Comparison of ENCODE assay signal across 8 cellular contexts in genomic region chr22:49852568-49852897, GRCh38. TPM values are rescaled to one million over a fixed set of nuclear protein-coding genes. Genes with fewer than 3 reads are reported as not detected.
A peak's percentile ranks its signal among the peaks of the same experiment; 100 is the strongest.
DNase-seq lines count a peak whose midpoint lies in the region; ATAC-seq and TF ChIP-seq lines count a peak whose summit lies in the region.
"Not testable (repeated sequence)": the region's sequence is repeated elsewhere in the genome, so short reads cannot be mapped to it uniquely, and the experiment has no call there.

No MANE protein-coding gene starts in this region.

- H3K56ac ChIP-seq in mesendoderm (ENCODE audit: low read length), result peak overlapping the region; percentile 95

- peaks cover 25% of the 10 kb centered on the region for H3K36me3 ChIP-seq in DOHH2 (ENCODE audit: control insufficient read depth, low read length)
- not testable (repeated sequence) for H3K36me3 ChIP-seq in breast epithelium; mesendoderm (ENCODE audit: control insufficient read depth, insufficient read depth, low read length); psoas muscle (ENCODE audit: insufficient read depth in 1 of 2, low read depth in 1 of 2); upper lobe of left lung

- peaks cover 22% of the 10 kb centered on the region for H3K79me1 ChIP-seq in mesendoderm (ENCODE audit: low read length)

- not testable (repeated sequence) for H4K5ac ChIP-seq in mesendoderm (ENCODE audit: low read length)

- H4K8ac ChIP-seq in mesendoderm (ENCODE audit: low read depth, low read length), result not testable (repeated sequence)

- not testable (repeated sequence) for H3K18ac ChIP-seq in mesendoderm (ENCODE audit: low read length)

- H2BK120ac ChIP-seq in mesendoderm (ENCODE audit: low read depth, low read length), result not testable (repeated sequence)

- H3K9ac ChIP-seq in mesendoderm (ENCODE audit: low read length), result not testable (repeated sequence)

- WGBS in mesendoderm (ENCODE audit: extremely low coverage, insufficient coverage, low lambda C conversion rate), result no CpG with 5 or more reads among the region's 13 CpGs
- WGBS in psoas muscle, 3 donors, result 55 to 66% (median 62%) methylated on average over 13 of the region's 13 CpGs
- WGBS in upper lobe of left lung, 2 donors, result 51 to 59% methylated on average over 13 of the region's 13 CpGs

- H4K20me1 ChIP-seq in DOHH2 (ENCODE audit: control insufficient read depth, insufficient read depth, low read depth, low read length), result peaks cover 24% of the 10 kb centered on the region

- DNase-seq in NB4 (ENCODE audit: low read depth); activated CD4-positive, alpha-beta memory T cell treated with anti-CD3 and anti-CD28 coated beads for 36 hours; breast epithelium (ENCODE audit: low spot score in 2 of 2); fibroblast of the aortic adventitia (ENCODE audit: low read depth); mesendoderm; psoas muscle; upper lobe of left lung: not testable (repeated sequence)

- H2AK5ac ChIP-seq in mesendoderm (ENCODE audit: low read length), result not testable (repeated sequence)

- not testable (repeated sequence) for H2BK5ac ChIP-seq in mesendoderm (ENCODE audit: low read length)

- H3K9me3 Mint-ChIP-seq in activated CD4-positive, alpha-beta memory T cell treated with anti-CD3 and anti-CD28 coated beads for 36 hours, result not testable (repeated sequence)

- not testable (repeated sequence) for H3K27me3 Mint-ChIP-seq in activated CD4-positive, alpha-beta memory T cell treated with anti-CD3 and anti-CD28 coated beads for 36 hours

- peak overlapping the region; percentile 89 for H3K4me3 ChIP-seq in DOHH2 (ENCODE audit: low read length)
- H3K4me3 ChIP-seq in NB4 (ENCODE audit: low read depth, low read length), result peak overlapping the region; percentile 70
- peak overlapping the region; percentile 71 to 89 (median 81) for H3K4me3 ChIP-seq in breast epithelium
- peak overlapping the region; percentile 78 for H3K4me3 ChIP-seq in fibroblast of the aortic adventitia (ENCODE audit: low read depth, low read length)
- not testable (repeated sequence) for H3K4me3 ChIP-seq in mesendoderm (ENCODE audit: low read length)
- H3K4me3 ChIP-seq in psoas muscle, result peak overlapping the region; percentile 94
- H3K4me3 ChIP-seq in upper lobe of left lung, result peak overlapping the region in 3 of 4 donors; percentile 79 to 82 (median 82)

- H3K9me3 ChIP-seq in DOHH2 (ENCODE audit: control insufficient read depth, insufficient read depth, low read length); breast epithelium; psoas muscle; upper lobe of left lung: not testable (repeated sequence)

- not testable (repeated sequence) for TF ChIP-seq EP300 in upper lobe of left lung (IDR thresholded peaks at IDR 0.05)

- peak overlapping the region; percentile 61 for H3K4me3 Mint-ChIP-seq in activated CD4-positive, alpha-beta memory T cell treated with anti-CD3 and anti-CD28 coated beads for 36 hours

- peaks cover 25% of the 10 kb centered on the region for H3K4me1 ChIP-seq in DOHH2 (ENCODE audit: control insufficient read depth, low read length)
- peaks cover 10 to 15% of the 10 kb centered on the region in 2 donors for H3K4me1 ChIP-seq in breast epithelium
- H3K4me1 ChIP-seq in mesendoderm (ENCODE audit: control insufficient read depth, low read depth, low read length), result not testable (repeated sequence)
- peaks cover 21% of the 10 kb centered on the region for H3K4me1 ChIP-seq in psoas muscle
- H3K4me1 ChIP-seq in upper lobe of left lung, result peaks cover 41 to 64% (median 47%) of the 10 kb centered on the region in 4 donors

- not testable (repeated sequence) for H3F3A ChIP-seq in DOHH2 (ENCODE audit: control insufficient read depth, insufficient read depth)

- H3K9me2 ChIP-seq in DOHH2 (replicated peaks; ENCODE audit: control insufficient read depth, low read length), result not testable (repeated sequence)

- TF ChIP-seq POLR2A in NB4 (IDR thresholded peaks at IDR 0.05; ENCODE audit: extremely low read depth, insufficient read length); breast epithelium (IDR thresholded peaks at IDR 0.05); upper lobe of left lung (IDR thresholded peaks at IDR 0.05): not testable (repeated sequence)

- POLR2A ChIA-PET in activated CD4-positive, alpha-beta memory T cell treated with anti-CD3 and anti-CD28 coated beads for 36 hours (lab: Charles Lee), result not testable (repeated sequence)

- H3K27ac ChIP-seq in DOHH2 (ENCODE audit: low read depth, low read length) (peak overlapping the region; percentile 77), breast epithelium (peak overlapping the region; percentile 93 to 96), psoas muscle (peak overlapping the region; percentile 97), upper lobe of left lung (peak overlapping the region; percentile 91 to 99 (median 96))
- H3K27ac ChIP-seq in mesendoderm (ENCODE audit: low read depth, low read length), result not testable (repeated sequence)

- not testable (repeated sequence) for H3K4ac ChIP-seq in mesendoderm (ENCODE audit: low read depth, low read length)

- not testable (repeated sequence) for H2BK15ac ChIP-seq in mesendoderm (replicated peaks; ENCODE audit: low read depth)

- CTCF ChIA-PET in activated CD4-positive, alpha-beta memory T cell treated with anti-CD3 and anti-CD28 coated beads for 36 hours (lab: Charles Lee), result not testable (repeated sequence)

- not testable (repeated sequence) for TF ChIP-seq CTCF in DOHH2 (IDR thresholded peaks at IDR 0.05; ENCODE audit: low read depth, low read length, poor library complexity, severe bottlenecking); NB4 (IDR thresholded peaks at IDR 0.05; ENCODE audit: low read depth, low read length); breast epithelium (IDR thresholded peaks at IDR 0.05); fibroblast of the aortic adventitia (IDR thresholded peaks at IDR 0.05; ENCODE audit: insufficient read depth, low read length); psoas muscle (IDR thresholded peaks at IDR 0.05); upper lobe of left lung (IDR thresholded peaks at IDR 0.05)

- not testable (repeated sequence) for H3K27ac Mint-ChIP-seq in activated CD4-positive, alpha-beta memory T cell treated with anti-CD3 and anti-CD28 coated beads for 36 hours

- not testable (repeated sequence) for H3K36me3 Mint-ChIP-seq in activated CD4-positive, alpha-beta memory T cell treated with anti-CD3 and anti-CD28 coated beads for 36 hours

- not testable (repeated sequence) for H3K23ac ChIP-seq in mesendoderm (ENCODE audit: low read length)

- not testable (repeated sequence) for ATAC-seq in psoas muscle; upper lobe of left lung (ENCODE audit: low FRiP score in 2 of 2)

- intact Hi-C loops in activated CD4-positive, alpha-beta memory T cell treated with anti-CD3 and anti-CD28 coated beads for 36 hours (cut with micrococcal nuclease), result loop anchor here (2.0 to 5.0 kb wide), 3 partner anchors 22 to 110 kb away; partner anchors contain the start of gene PIM3
- intact Hi-C loops in breast epithelium (cut with DNase I; ENCODE audit: low total_unique reads), result not testable (repeated sequence)
- intact Hi-C loops in psoas muscle (cut with DNase I), result loop anchor here in 1 of 2 donors (10.0 kb wide), 1 partner anchor 62 kb away; the partner anchor contains the start of genes ALG12 and CRELD2

- peaks cover 32% of the 10 kb centered on the region for H3K4me1 Mint-ChIP-seq in activated CD4-positive, alpha-beta memory T cell treated with anti-CD3 and anti-CD28 coated beads for 36 hours (ENCODE audit: low read depth)

- H3K4me2 ChIP-seq in DOHH2 (ENCODE audit: low read length) (peak overlapping the region; percentile 96), mesendoderm (ENCODE audit: low read length) (peak overlapping the region; percentile 83)

- H3K27me3 ChIP-seq in DOHH2 (ENCODE audit: control insufficient read depth, low read length) (peaks cover 31% of the 10 kb centered on the region), breast epithelium (peaks cover 6 to 27% of the 10 kb centered on the region in 2 donors), mesendoderm (ENCODE audit: insufficient read depth, low read length, poor library complexity) (peaks cover 44% of the 10 kb centered on the region), psoas muscle (ENCODE audit: insufficient read depth in 3 of 3, low read length in 2 of 3) (peaks cover 0 to 32% (median 23%) of the 10 kb centered on the region in 3 donors), upper lobe of left lung (peaks cover 3 to 23% (median 10%) of the 10 kb centered on the region in 4 donors)

- H3K79me2 ChIP-seq in DOHH2 (ENCODE audit: control insufficient read depth, low read length) (peaks cover 35% of the 10 kb centered on the region), mesendoderm (ENCODE audit: control insufficient read depth, insufficient read depth, low read length) (peaks cover 31% of the 10 kb centered on the region)

RNA-seq across cellular contexts. Expression of gene ZBED4, which starts 1.1 kb away (rescaled TPM):
- 10 to 100 TPM; 18.4 TPM for total RNA-seq in activated CD4-positive, alpha-beta memory T cell treated with anti-CD3 and anti-CD28 coated beads for 36 hours
- total RNA-seq in breast epithelium, result 10 to 100 TPM in 2 of 3 donors, 1 to 10 TPM in 1; 7.5 to 11.3 (median 10.5) TPM
- 5.3 and 8.3 TPM in 2 replicates for total RNA-seq in fibroblast of the aortic adventitia (ENCODE audit: low replicate concordance)
- polyA plus RNA-seq in mesendoderm (2013, experiment 1 of 2), result 15.9 TPM
- 16.1 TPM for polyA plus RNA-seq in mesendoderm (2013, experiment 2 of 2)
- total RNA-seq in psoas muscle, result 1 to 10 TPM; 5.9 to 9.0 (median 8.3) TPM
- polyA plus RNA-seq in psoas muscle, result 10 to 100 TPM in 1 of 3 donors, 1 to 10 TPM in 2; 3.3 to 17.9 (median 7.5) TPM
- 10 to 100 TPM; 10.8 to 19.9 (median 15.5) TPM for total RNA-seq in upper lobe of left lung

RNA-seq across cellular contexts. Expression of gene BRD1, which starts 24.9 kb away (rescaled TPM):
- total RNA-seq in activated CD4-positive, alpha-beta memory T cell treated with anti-CD3 and anti-CD28 coated beads for 36 hours, result 10 to 100 TPM; 27.5 to 30.2 TPM
- total RNA-seq in breast epithelium (10 to 100 TPM; 33.4 to 35.1 (median 34.1) TPM), fibroblast of the aortic adventitia (ENCODE audit: low replicate concordance) (14.6 and 58.5 TPM in 2 replicates), psoas muscle (10 to 100 TPM; 16.9 to 22.9 (median 20.3) TPM), upper lobe of left lung (100 to 1,000 TPM in 1 of 6 donors, 10 to 100 TPM in 5; 38.9 to 141 (median 43.0) TPM)
- polyA plus RNA-seq in mesendoderm (2013, experiment 1 of 2), result 14.7 TPM
- polyA plus RNA-seq in mesendoderm (2013, experiment 2 of 2), result 14.5 TPM
- 10 to 100 TPM in 2 of 3 donors, 1 to 10 TPM in 1; 7.9 to 12.8 (median 10.1) TPM for polyA plus RNA-seq in psoas muscle
